Comparison of ENCODE assay signal across 9 cellular contexts in genomic region chr13:95552539-95553270, GRCh38. TPM values are rescaled to one million over a fixed set of nuclear protein-coding genes. Genes with fewer than 3 reads are reported as not detected.
A peak's percentile ranks its signal among the peaks of the same experiment; 100 is the strongest.
DNase-seq lines count a peak whose midpoint lies in the region; ATAC-seq and TF ChIP-seq lines count a peak whose summit lies in the region.
"Had no signal": no experiment of that assay in that cellular context is flagged by ENCODE, and none has a peak within 500 bp of the region (broad histone marks: within the 10 kb centered on the region; RNA-seq: fewer than 3 reads in every experiment).

A gene with protein sequence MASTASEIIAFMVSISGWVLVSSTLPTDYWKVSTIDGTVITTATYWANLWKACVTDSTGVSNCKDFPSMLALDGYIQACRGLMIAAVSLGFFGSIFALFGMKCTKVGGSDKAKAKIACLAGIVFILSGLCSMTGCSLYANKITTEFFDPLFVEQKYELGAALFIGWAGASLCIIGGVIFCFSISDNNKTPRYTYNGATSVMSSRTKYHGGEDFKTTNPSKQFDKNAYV (plus strand): TSS chr13:95552720. CDS start chr13:95552754, 34 bp downstream.

- peak; percentile 16 for TF ChIP-seq CTCF in GM12864 (IDR thresholded peaks at IDR 0.05; ENCODE audit: low read depth, low read length, missing control alignments)
- TF ChIP-seq CTCF in osteocyte (IDR thresholded peaks at IDR 0.05), result peak; percentile 36

- no peaks in the 10 kb centered on the region for H3K36me3 Mint-ChIP-seq in osteocyte (ENCODE audit: unreplicated experiment)

- peak within 1 kb of the TSS; percentile 45 for H3K4me3 Mint-ChIP-seq in osteocyte (ENCODE audit: unreplicated experiment)

- no peak within 1 kb of the TSS for H3K4me3 ChIP-seq in GM12864 (ENCODE audit: low read depth, low read length)

- POLR2A ChIA-PET in HEK293T (lab: Yijun Ruan, JAX), result no interaction called here

- no peaks in the 10 kb centered on the region for H3K9me3 Mint-ChIP-seq in osteocyte (ENCODE audit: unreplicated experiment)

- no peak within 1 kb of the TSS for H3K27ac Mint-ChIP-seq in osteocyte (ENCODE audit: unreplicated experiment)

- ATAC-seq in esophagus mucosa, result peak; percentile 33
- ATAC-seq in GM21825 (IDR thresholded peaks at IDR 0.05; ENCODE audit: unreplicated experiment), result no peak

- peaks cover 6% of the 10 kb centered on the region for H3K4me1 Mint-ChIP-seq in osteocyte (ENCODE audit: unreplicated experiment)

- peaks cover 78% of the 10 kb centered on the region for H3K27me3 Mint-ChIP-seq in osteocyte (ENCODE audit: unreplicated experiment)

- DNase-seq in GM12864 (ENCODE audit: low read depth), result no peak
- DNase-seq in KG1 (lab: John Stamatoyannopoulos, UW), result peak; percentile 54
- no peak for DNase-seq in osteocyte (ENCODE audit: extremely low spot score, unreplicated experiment)
- DNase-seq in occipital lobe (lab: John Stamatoyannopoulos, UW), result no peak
- no peak for DNase-seq in DMS 273 (lab: John Stamatoyannopoulos, UW; ENCODE audit: unreplicated experiment)
- DNase-seq in HEK293T (ENCODE audit: extremely low spot score), result no peak
- DNase-seq: activated effector memory CD4-positive, alpha-beta T cell treated with Interleukin-2 at 50 U/mL for 16 hours had no signal

- CTCF ChIA-PET in HEK293T (lab: Yijun Ruan, JAX), result no interaction called here

TF ChIP-seq in HEK293T, 16 proteins besides CTCF, POLR2A, EP300 and RAD21:
- TF ChIP-seq CTBP1 (IDR thresholded peaks at IDR 0.05; ENCODE audit: borderline replicate concordance) (no peak), TARDBP (IDR thresholded peaks at IDR 0.05) (no peak), ZNF384 (IDR thresholded peaks at IDR 0.05) (no peak), FOXK2 (IDR thresholded peaks at IDR 0.05) (no peak), ELF4 (IDR thresholded peaks at IDR 0.05) (no peak), LEF1 (IDR thresholded peaks at IDR 0.05; ENCODE audit: borderline replicate concordance) (no peak), NFRKB (IDR thresholded peaks at IDR 0.05) (no peak), FOXA1 (IDR thresholded peaks at IDR 0.05) (no peak), BHLHE40 (IDR thresholded peaks at IDR 0.05; ENCODE audit: borderline replicate concordance) (no peak), SUZ12 (IDR thresholded peaks at IDR 0.05) (no peak), L3MBTL2 (conservative IDR thresholded peaks at IDR 0.05) (no peak), SP1 (IDR thresholded peaks at IDR 0.05) (no peak)
- TF ChIP-seq, protein P1, sequence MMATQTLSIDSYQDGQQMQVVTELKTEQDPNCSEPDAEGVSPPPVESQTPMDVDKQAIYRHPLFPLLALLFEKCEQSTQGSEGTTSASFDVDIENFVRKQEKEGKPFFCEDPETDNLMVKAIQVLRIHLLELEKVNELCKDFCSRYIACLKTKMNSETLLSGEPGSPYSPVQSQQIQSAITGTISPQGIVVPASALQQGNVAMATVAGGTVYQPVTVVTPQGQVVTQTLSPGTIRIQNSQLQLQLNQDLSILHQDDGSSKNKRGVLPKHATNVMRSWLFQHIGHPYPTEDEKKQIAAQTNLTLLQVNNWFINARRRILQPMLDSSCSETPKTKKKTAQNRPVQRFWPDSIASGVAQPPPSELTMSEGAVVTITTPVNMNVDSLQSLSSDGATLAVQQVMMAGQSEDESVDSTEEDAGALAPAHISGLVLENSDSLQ (IDR thresholded peaks at IDR 0.05), result no peak
TF ChIP-seq in HEK293T: peak in this region for 0.

RNA-seq across cellular contexts. Expression of the gene that starts here (rescaled TPM):
- total RNA-seq in esophagus mucosa, result 0.76 TPM
- not detected in 2 replicates for total RNA-seq in osteocyte
- total RNA-seq in occipital lobe, result 2.3 TPM

Comparison
In these comparisons a context has a peak if more than half of its experiments do, and no peak if none do; other contexts are left out.
1. Peak in ATAC-seq in esophagus mucosa; RNA of the gene not detected or under 1 TPM.